In genomic region chr12:50188875-50189575, GRCh38 we compare ENCODE assay signal across 9 cellular contexts. TPM values are rescaled to one million over a fixed set of nuclear protein-coding genes. Genes with fewer than 3 reads are reported as not detected.
DNase-seq lines count a peak whose midpoint lies in the region; ATAC-seq, FAIRE-seq and TF ChIP-seq lines count a peak whose summit lies in the region.
"Had no signal": no experiment of that assay in that cellular context is flagged by ENCODE, and none has a peak within 500 bp of the region (broad histone marks: within the 10 kb centered on the region; RNA-seq: fewer than 3 reads in every experiment).

No MANE protein-coding gene starts in this region.

- peak; percentile 30 for ATAC-seq in esophagus mucosa
- ATAC-seq in GM18511 (IDR thresholded peaks at IDR 0.05; ENCODE audit: unreplicated experiment): no peak
- no peak for ATAC-seq in HG02885 (IDR thresholded peaks at IDR 0.05; ENCODE audit: poor library complexity, unreplicated experiment)

- no peak overlapping the region for H3K4me3 Mint-ChIP-seq in glutamatergic neuron (ENCODE audit: unreplicated experiment)

- peaks cover 9% of the 10 kb centered on the region for H3K4me1 Mint-ChIP-seq in glutamatergic neuron (ENCODE audit: low read depth, unreplicated experiment)

- peak; percentile 18 for FAIRE-seq in GM19239 (lab: Jason Lieb, UNC)

- TF ChIP-seq CTCF in glutamatergic neuron (IDR thresholded peaks at IDR 0.05; ENCODE audit: partially characterized antibody, unreplicated experiment): no peak

- DNase-seq in GM19239 (ENCODE audit: insufficient read length, low spot score): no peak
- DNase-seq in activated CD4-positive, alpha-beta T cell treated with anti-CD3 and anti-CD28 coated beads, Interleukin-2, amount 50 U/mL, for 1 hour: peak; percentile 12
- peak; percentile 20 for DNase-seq in stimulated activated CD4-positive, alpha-beta T cell treated with anti-CD3 and anti-CD28 coated beads, Interleukin-4, amount 100 ng/mL, for 1 hour
- no peak for DNase-seq in DMS114 treated with DMSO at 0.1 percent for 48 hours (lab: John Stamatoyannopoulos, UW; ENCODE audit: unreplicated experiment)
- no peak for DNase-seq in glutamatergic neuron
- DNase-seq: erythroblast had no signal

- no peaks in the 10 kb centered on the region for H3K27me3 Mint-ChIP-seq in glutamatergic neuron (ENCODE audit: unreplicated experiment)

- no peaks in the 10 kb centered on the region for H3K36me3 Mint-ChIP-seq in glutamatergic neuron (ENCODE audit: unreplicated experiment)

- H3K27ac Mint-ChIP-seq in glutamatergic neuron (ENCODE audit: unreplicated experiment): no peak overlapping the region

- H3K9me3 Mint-ChIP-seq in glutamatergic neuron (ENCODE audit: unreplicated experiment): no peaks in the 10 kb centered on the region

RNA-seq across cellular contexts. Expression of gene CERS5, which starts 21.9 kb away (rescaled TPM):
- total RNA-seq in esophagus mucosa (21.9 TPM), glutamatergic neuron (ENCODE audit: unreplicated experiment) (125 TPM)

Comparison
In these comparisons a context has a peak if more than half of its experiments do, and no peak if none do; other contexts are left out.
1. DNase-seq: peak in activated CD4-positive, alpha-beta T cell treated with anti-CD3 and anti-CD28 coated beads, Interleukin-2, amount 50 U/mL, for 1 hour (single experiment) and stimulated activated CD4-positive, alpha-beta T cell treated with anti-CD3 and anti-CD28 coated beads, Interleukin-4, amount 100 ng/mL, for 1 hour (single experiment); none in GM19239 (single experiment), DMS114 treated with DMSO at 0.1 percent for 48 hours (single experiment) and glutamatergic neuron (single experiment).